In the genomic region with DNA sequence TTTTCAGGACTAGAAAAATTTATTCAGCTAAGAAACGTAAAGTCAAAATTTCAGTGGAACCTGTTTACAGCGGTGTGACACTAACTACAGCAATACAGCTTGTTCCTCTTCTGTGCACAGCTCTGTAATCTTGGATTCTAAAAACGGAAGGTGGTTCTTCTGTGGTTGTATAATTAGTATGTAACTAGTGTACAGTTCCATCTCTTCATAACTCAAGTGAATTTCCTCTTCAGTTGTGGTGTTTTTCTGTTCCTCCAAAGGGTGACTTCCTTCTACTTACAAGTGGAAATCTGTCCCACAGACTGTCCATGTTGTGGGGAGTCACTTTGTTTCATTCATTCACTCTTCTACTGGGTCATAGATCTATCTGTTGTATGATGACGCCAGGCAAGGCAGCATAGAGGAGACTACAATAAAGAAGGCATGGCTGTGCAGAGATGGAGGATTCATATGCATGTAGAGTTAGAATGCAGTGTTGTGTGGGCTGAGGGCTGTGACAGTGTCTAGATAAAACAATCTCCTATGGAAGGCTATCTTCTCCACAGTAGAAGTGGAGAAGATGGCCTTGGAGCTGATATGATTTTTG, we compare ENCODE assay signal across 9 cellular contexts. TPM values are rescaled to one million over a fixed set of nuclear protein-coding genes. Genes with fewer than 3 reads are reported as not detected.
DNase-seq lines count a peak whose midpoint lies in the region; ATAC-seq, FAIRE-seq and TF ChIP-seq lines count a peak whose summit lies in the region.
"Had no signal": no experiment of that assay in that cellular context is flagged by ENCODE, and none has a peak within 500 bp of the region (broad histone marks: within the 10 kb centered on the region; RNA-seq: fewer than 3 reads in every experiment).

No MANE protein-coding gene starts in this region.

- H3K27ac Mint-ChIP-seq in activated T-helper 2 cell treated with anti-CD3 and anti-CD28 coated beads, Interferon-gamma antibody, Interleukin-2, Interleukin-4, amounts not matched to agents 10 μg/mL and 5 μg/mL and 100 μg/mL, durations not matched to agents 14 hours and 24 hours and 36 hours: peak overlapping the region; percentile 62

- TF ChIP-seq EP300 in stomach (IDR thresholded peaks at IDR 0.05): no peak

- no peaks in the 10 kb centered on the region for H3K9me2 ChIP-seq in PC-9 (ENCODE audit: insufficient read depth)

- no peaks in the 10 kb centered on the region for H3K27me3 ChIP-seq in stomach
- no peaks in the 10 kb centered on the region for H3K27me3 ChIP-seq in PC-9 (ENCODE audit: insufficient read depth, low read depth)
- H3K27me3 ChIP-seq in body of pancreas: no peaks in the 10 kb centered on the region

- no peak for DNase-seq in GM12891 (ENCODE audit: insufficient read length, low spot score)
- no peak for DNase-seq in activated T-helper 2 cell treated with anti-CD3 and anti-CD28 coated beads, Interferon-gamma antibody, Interleukin-2, Interleukin-4, amounts not matched to agents 10 μg/mL and 5 μg/mL and 100 μg/mL, durations not matched to agents 14 hours and 24 hours and 36 hours (ENCODE audit: low spot score)
- DNase-seq in stomach: no peak
- DNase-seq in PC-9: no peak
- DNase-seq in body of pancreas: no peak
- DNase-seq in NCI-H146 treated with DMSO at 0.1 percent for 48 hours (lab: John Stamatoyannopoulos, UW; ENCODE audit: unreplicated experiment): no peak
- DNase-seq: NCI-H526 treated with DMSO at 0.1 percent for 48 hours had no signal

- peaks cover 42% of the 10 kb centered on the region for H3K36me3 Mint-ChIP-seq in activated T-helper 2 cell treated with anti-CD3 and anti-CD28 coated beads, Interferon-gamma antibody, Interleukin-2, Interleukin-4, amounts not matched to agents 10 μg/mL and 5 μg/mL and 100 μg/mL, durations not matched to agents 14 hours and 24 hours and 36 hours (ENCODE audit: low read depth)

- H3K36me3 ChIP-seq in stomach (no peaks in the 10 kb centered on the region), PC-9 (ENCODE audit: low read depth) (no peaks in the 10 kb centered on the region), body of pancreas (replicated peaks in 1 of 2; ENCODE audit: insufficient read depth in 1 of 2, low read depth in 2 of 2) (no peaks in the 10 kb centered on the region)

- ATAC-seq in GM21390 (IDR thresholded peaks at IDR 0.05; ENCODE audit: unreplicated experiment) (peak; percentile 78), HG03442 (IDR thresholded peaks at IDR 0.05; ENCODE audit: unreplicated experiment) (peak; percentile 77), body of pancreas (no peak)

- H3K4me1 Mint-ChIP-seq in activated T-helper 2 cell treated with anti-CD3 and anti-CD28 coated beads, Interferon-gamma antibody, Interleukin-2, Interleukin-4, amounts not matched to agents 10 μg/mL and 5 μg/mL and 100 μg/mL, durations not matched to agents 14 hours and 24 hours and 36 hours (ENCODE audit: low read depth): peaks cover 76% of the 10 kb centered on the region

- POLR2A ChIA-PET in PC-9 (lab: Charles Lee; ENCODE audit: unreplicated experiment): no interaction called here

- H3K27ac ChIP-seq in stomach (peak overlapping the region in 1 of 5 donors; percentile 38), PC-9 (no peak overlapping the region), body of pancreas (no peak overlapping the region)

- peak; percentile 95 for FAIRE-seq in GM12891 (lab: Jason Lieb, UNC)

- CTCF ChIA-PET in PC-9 (lab: Charles Lee): no interaction called here

- no peaks in the 10 kb centered on the region for H3K27me3 Mint-ChIP-seq in activated T-helper 2 cell treated with anti-CD3 and anti-CD28 coated beads, Interferon-gamma antibody, Interleukin-2, Interleukin-4, amounts not matched to agents 10 μg/mL and 5 μg/mL and 100 μg/mL, durations not matched to agents 14 hours and 24 hours and 36 hours (ENCODE audit: low read depth)

- H4K20me1 ChIP-seq in PC-9 (ENCODE audit: insufficient read depth): no peaks in the 10 kb centered on the region

- peaks cover 14% of the 10 kb centered on the region; the same call in 1 of the 2 replicates for H3F3A ChIP-seq in PC-9 (ENCODE audit: insufficient read depth, low read depth)

- H3K79me2 ChIP-seq in PC-9 (ENCODE audit: low read depth): peaks cover 34% of the 10 kb centered on the region

- BruUV-seq in PC-9 (replicated peaks; lab: Mats Ljungman, UMichigan): no TSS peak

- H3K4me3 ChIP-seq in stomach (no peak overlapping the region), PC-9 (no peak overlapping the region), body of pancreas (no peak overlapping the region)

- intact Hi-C loops in activated T-helper 2 cell treated with anti-CD3 and anti-CD28 coated beads, Interferon-gamma antibody, Interleukin-2, Interleukin-4, amounts not matched to agents 10 μg/mL and 5 μg/mL and 100 μg/mL, durations not matched to agents 14 hours and 24 hours and 36 hours (cut with micrococcal nuclease): no loop called here
- intact Hi-C loops in stomach (cut with DNase I; ENCODE audit: low total_unique reads) (no loop called here), PC-9 (cut with micrococcal nuclease; ENCODE audit: unreplicated experiment) (no loop called here), body of pancreas (cut with DNase I) (no loop called here)

- WGBS in stomach, 5 donors: 66 to 81% (median 71%) methylated on average over 4 of the region's 4 CpGs
- 45 to 79% methylated on average over 4 of the region's 4 CpGs for WGBS in body of pancreas, 2 donors

- H3K9me3 ChIP-seq in stomach (no peaks in the 10 kb centered on the region), PC-9 (ENCODE audit: insufficient read depth, low read depth) (no peaks in the 10 kb centered on the region), body of pancreas (no peaks in the 10 kb centered on the region)

- H3K4me2 ChIP-seq in PC-9: no peak overlapping the region

- H3K4me3 Mint-ChIP-seq in activated T-helper 2 cell treated with anti-CD3 and anti-CD28 coated beads, Interferon-gamma antibody, Interleukin-2, Interleukin-4, amounts not matched to agents 10 μg/mL and 5 μg/mL and 100 μg/mL, durations not matched to agents 14 hours and 24 hours and 36 hours (ENCODE audit: low read depth): no peak overlapping the region

- no peak overlapping the region for H2AFZ ChIP-seq in PC-9

- TF ChIP-seq CTCF in stomach (IDR thresholded peaks at IDR 0.05): no peak
- no peak for TF ChIP-seq CTCF in PC-9 (conservative IDR thresholded peaks at IDR 0.05)
- no peak for TF ChIP-seq CTCF in body of pancreas (IDR thresholded peaks at IDR 0.05)

- peaks cover 3% of the 10 kb centered on the region for H3K9me3 Mint-ChIP-seq in activated T-helper 2 cell treated with anti-CD3 and anti-CD28 coated beads, Interferon-gamma antibody, Interleukin-2, Interleukin-4, amounts not matched to agents 10 μg/mL and 5 μg/mL and 100 μg/mL, durations not matched to agents 14 hours and 24 hours and 36 hours

- H3K4me1 ChIP-seq in stomach (peaks cover 0 to 15% (median 0%) of the 10 kb centered on the region in 4 donors), PC-9 (replicated peaks; ENCODE audit: insufficient read depth) (peaks cover 32% of the 10 kb centered on the region), body of pancreas (no peaks in the 10 kb centered on the region)

- TF ChIP-seq POLR2A in GM12891 (IDR thresholded peaks at IDR 0.05; ENCODE audit: low read depth, low read length) (no peak), stomach (IDR thresholded peaks at IDR 0.05) (no peak), body of pancreas (IDR thresholded peaks at IDR 0.05) (no peak)

TF ChIP-seq in GM12891, 5 proteins besides CTCF, POLR2A, EP300 and RAD21:
- TF ChIP-seq SPI1 (IDR thresholded peaks at IDR 0.05; ENCODE audit: low read depth, low read length) (peak; percentile 49; the same call in 1 of the 2 replicates), PAX5 (IDR thresholded peaks at IDR 0.05; ENCODE audit: insufficient read depth, low read length, severe bottlenecking) (no peak)

RNA-seq across cellular contexts. Expression of a gene that starts 5.4 kb away (rescaled TPM):
- polyA plus RNA-seq in GM12891 (2012; ENCODE audit: low read depth, missing spikeins): 29.4 TPM
- total RNA-seq in activated T-helper 2 cell treated with anti-CD3 and anti-CD28 coated beads, Interferon-gamma antibody, Interleukin-2, Interleukin-4, amounts not matched to agents 10 μg/mL and 5 μg/mL and 100 μg/mL, durations not matched to agents 14 hours and 24 hours and 36 hours: 21.4 and 23.6 TPM in 2 replicates
- total RNA-seq in stomach: 10 to 100 TPM in 3 of 5 donors, 1 to 10 TPM in 1, under 1 TPM in 1; 0.45 to 72.4 (median 13.4) TPM
- 1 to 10 TPM; 1.6 to 8.2 (median 7.2) TPM for polyA plus RNA-seq in stomach
- total RNA-seq in PC-9 (2021): 7.9 and 9.6 TPM in 2 replicates
- 1 to 10 TPM; 1.3 to 2.3 TPM for total RNA-seq in body of pancreas
